Comparison of ENCODE assay signal across 4 cellular contexts in genomic region chr5:90800515-90800914, GRCh38.
DNase-seq lines count a peak whose midpoint lies in the region; ATAC-seq, FAIRE-seq and TF ChIP-seq lines count a peak whose summit lies in the region.
"Not testable (repeated sequence)": the region's sequence is repeated elsewhere in the genome, so short reads cannot be mapped to it uniquely, and the experiment has no call there.

No MANE protein-coding gene starts in this region.

- not testable (repeated sequence) for TF ChIP-seq POLR2A in K562 (conservative IDR thresholded peaks at IDR 0.05)

- POLR2A ChIA-PET in HEK293 (lab: Yijun Ruan, JAX); PC-3 (lab: Charles Lee; ENCODE audit: unreplicated experiment); K562 (lab: Yijun Ruan, JAX): not testable (repeated sequence)

- not testable (repeated sequence) for TF ChIP-seq CTCF in HEK293 (tag by site-specific recombination; IDR thresholded peaks at IDR 0.05); PC-3 (conservative IDR thresholded peaks at IDR 0.05; ENCODE audit: low read depth, low read length); K562 (IDR thresholded peaks at IDR 0.05 in 2 of 3, conservative IDR thresholded peaks at IDR 0.05 in 1 of 3; ENCODE audit: insufficient read depth in 2 of 3, low read depth in 1 of 3, low read length in 3 of 3); brain microvascular endothelial cell (IDR thresholded peaks at IDR 0.05; ENCODE audit: low read depth, low read length, missing control alignments)

- not testable (repeated sequence) for H3K36me3 ChIP-seq in HEK293 (ENCODE audit: control insufficient read depth in 2 of 2, insufficient read depth in 1 of 2, low read length in 2 of 2); PC-3 (ENCODE audit: low read depth, low read length); brain microvascular endothelial cell (replicated peaks)
- H3K36me3 ChIP-seq in K562 (ENCODE audit: control insufficient read depth, insufficient read depth, low read length) = peaks cover 16% of the 10 kb centered on the region; the same call in 1 of the 3 replicates

- not testable (repeated sequence) for H3K9ac ChIP-seq in PC-3 (ENCODE audit: low read length); K562 (ENCODE audit: insufficient read depth in 1 of 2, low read depth in 2 of 2, low read length in 2 of 2)

- H3K9me1 ChIP-seq in K562 (ENCODE audit: control insufficient read depth, insufficient read depth, low read length) = not testable (repeated sequence)

- TF ChIP-seq EP300 in K562 (IDR thresholded peaks at IDR 0.05; ENCODE audit: low read length) = not testable (repeated sequence)

- peak; percentile 32 for DNase-seq in PC-3
- DNase-seq in K562 (ENCODE audit: extremely low read depth in 1 of 4, low spot score in 3 of 4) = not testable (repeated sequence)
- peak; percentile 14 for DNase-seq in brain microvascular endothelial cell

- 66% methylated on average over 3 of the region's 3 CpGs for WGBS in K562 (ENCODE audit: insufficient coverage, low coverage, missing lambda C conversion rate)

- not testable (repeated sequence) for H3K9me3 ChIP-seq in HEK293 (ENCODE audit: control insufficient read depth, insufficient read depth, low read depth, low read length); PC-3 (ENCODE audit: low read length); K562 (replicated peaks; ENCODE audit: control insufficient read depth, insufficient read depth, low read depth, low read length)

- H3F3A ChIP-seq in PC-3 (ENCODE audit: low read length, unreplicated experiment) = not testable (repeated sequence)

- H4K20me1 ChIP-seq in PC-3 (ENCODE audit: low read length); K562 (replicated peaks; ENCODE audit: control insufficient read depth, insufficient read depth, low read length): not testable (repeated sequence)

- not testable (repeated sequence) for H3K27me3 ChIP-seq in PC-3 (ENCODE audit: low read length); K562 (ENCODE audit: control insufficient read depth in 2 of 2, insufficient read depth in 2 of 2, low read length in 2 of 2); brain microvascular endothelial cell (replicated peaks)

- not testable (repeated sequence) for BruUV-seq in PC-3 (replicated peaks; lab: Mats Ljungman, UMichigan); K562 (replicated peaks; lab: Mats Ljungman, UMichigan)

- TF ChIP-seq RAD21 in K562 (CRISPR knock-in tag; conservative IDR thresholded peaks at IDR 0.05 in 1 of 2, IDR thresholded peaks at IDR 0.05 in 1 of 2) = not testable (repeated sequence)

- CTCF ChIA-PET in HEK293 (lab: Yijun Ruan, JAX); PC-3 (lab: Charles Lee); K562 (lab: Yijun Ruan, JAX; ENCODE audit: low intra/inter-chr PET ratio): not testable (repeated sequence)

- intact Hi-C loops in PC-3 (cut with micrococcal nuclease) (loop anchor here (10.0 kb wide), 1 partner anchor 614 kb away; no protein-coding TSS in a partner anchor), K562 (cut with micrococcal nuclease) (loop anchor here (5.0 kb wide), 1 partner anchor 617 kb away; no protein-coding TSS in a partner anchor)

- not testable (repeated sequence) for FAIRE-seq in K562 (lab: Jason Lieb, UNC)

- H2AFZ ChIP-seq in PC-3 (ENCODE audit: low read length); K562 (ENCODE audit: low read depth, low read length): not testable (repeated sequence)

- in situ Hi-C loops in K562 (cut with MboI); brain microvascular endothelial cell (cut with HindIII; ENCODE audit: low pct_ligation_motif_present, low sequenced_read_pairs): not testable (repeated sequence)

- not testable (repeated sequence) for H3K4me2 ChIP-seq in PC-3 (ENCODE audit: low read length); K562 (ENCODE audit: insufficient read depth, low read length)

- not testable (repeated sequence) for H3K27ac ChIP-seq in HEK293 (ENCODE audit: extremely low read depth, low read depth, low read length); PC-3 (ENCODE audit: low read length); K562 (ENCODE audit: extremely low read depth, low read depth, low read length); brain microvascular endothelial cell

- not testable (repeated sequence) for H3K4me1 ChIP-seq in HEK293 (ENCODE audit: control insufficient read depth, insufficient read depth, low read length); PC-3 (ENCODE audit: insufficient read depth, low read length); K562 (replicated peaks in 1 of 2; ENCODE audit: control insufficient read depth in 2 of 2, insufficient read depth in 2 of 2, low read length in 2 of 2)

- ATAC-seq in PC-3, K562: not testable (repeated sequence)

- not testable (repeated sequence) for H3K4me3 ChIP-seq in HEK293 (ENCODE audit: low read depth, low read length); PC-3 (ENCODE audit: low read length); K562; brain microvascular endothelial cell (ENCODE audit: low read depth, low read length)

- H3K9me2 ChIP-seq in PC-3 (replicated peaks; ENCODE audit: low read length) = not testable (repeated sequence)

- not testable (repeated sequence) for H3K79me2 ChIP-seq in PC-3 (ENCODE audit: low read length); K562 (ENCODE audit: control insufficient read depth, insufficient read depth, low read length)

TF ChIP-seq in HEK293, 187 proteins besides CTCF, POLR2A, EP300 and RAD21:
- 0 out of 2 replicates have a peak, but pooled peaks have one; percentile 9 for TF ChIP-seq ZNF146 (tag by site-specific recombination; IDR thresholded peaks at IDR 0.05)

TF ChIP-seq in K562, 482 proteins besides CTCF, POLR2A, EP300 and RAD21:
- peak; percentile 79 for TF ChIP-seq ZNF146 (CRISPR knock-in tag; IDR thresholded peaks at IDR 0.05; ENCODE audit: unreplicated experiment)
- TF ChIP-seq NFIC (IDR thresholded peaks at IDR 0.05) = peak; percentile 67
- TF ChIP-seq MEIS2 (IDR thresholded peaks at IDR 0.05; ENCODE audit: partially characterized antibody) = peak; percentile 3
